In genomic region chr15:85504739-85505676, GRCh38 we compare ENCODE assay signal across 8 cellular contexts.
DNase-seq lines count a peak whose midpoint lies in the region; ATAC-seq and TF ChIP-seq lines count a peak whose summit lies in the region.

No MANE protein-coding gene starts in this region.

- peak; percentile 75 for DNase-seq in ELR (ENCODE audit: low read depth)
- DNase-seq in Karpas-422, result peak; percentile 87
- DNase-seq in SW 1271 (lab: John Stamatoyannopoulos, UW), result peak; percentile 38 to 73
- DNase-seq in chondrocyte (ENCODE audit: low spot score), result no peak
- no peak for DNase-seq in lower lobe of right lung
- peak; percentile 53 for DNase-seq in stimulated activated naive CD8-positive, alpha-beta T cell treated with anti-CD3 and anti-CD28 coated beads, Interleukin-15, Interleukin-2, amounts not matched to agents 100 U/mL and 50 U/mL, for 24 hours

- TF ChIP-seq CTCF in chondrocyte (IDR thresholded peaks at IDR 0.05), result peak; percentile 91
- peak; percentile 61 for TF ChIP-seq CTCF in lower lobe of right lung (IDR thresholded peaks at IDR 0.05)

- H3K4me1 ChIP-seq in Karpas-422 (ENCODE audit: low read length), result peaks cover 57% of the 10 kb centered on the region
- H3K4me1 ChIP-seq in lower lobe of right lung, result peaks cover 16% of the 10 kb centered on the region

- ATAC-seq in lower lobe of right lung, result peak; percentile 69 to 85
- no peak for ATAC-seq in stimulated activated naive CD8-positive, alpha-beta T cell treated with anti-CD3 and anti-CD28 coated beads, Interleukin-15, Interleukin-2, amounts not matched to agents 100 U/mL and 50 U/mL, for 24 hours
- ATAC-seq in GM21390 (IDR thresholded peaks at IDR 0.05; ENCODE audit: unreplicated experiment), result no peak
- ATAC-seq in HG02610 (IDR thresholded peaks at IDR 0.05; ENCODE audit: unreplicated experiment), result no peak

- H3K9ac ChIP-seq in Karpas-422 (ENCODE audit: low read length), result no peak overlapping the region

- H3K4me3 Mint-ChIP-seq in chondrocyte (ENCODE audit: unreplicated experiment), result no peak overlapping the region

- no peaks in the 10 kb centered on the region for H3K9me2 ChIP-seq in Karpas-422 (replicated peaks; ENCODE audit: insufficient read depth, low read length)

- H3K27ac Mint-ChIP-seq in chondrocyte (ENCODE audit: unreplicated experiment), result peak overlapping the region; percentile 72

- no peaks in the 10 kb centered on the region for H4K20me1 ChIP-seq in Karpas-422 (ENCODE audit: insufficient read depth, low read depth, low read length)

- H3K9me3 Mint-ChIP-seq in chondrocyte (ENCODE audit: low read depth), result no peaks in the 10 kb centered on the region

- H3K27me3 Mint-ChIP-seq in chondrocyte (ENCODE audit: low read depth), result no peaks in the 10 kb centered on the region

- H3K79me2 ChIP-seq in Karpas-422 (ENCODE audit: low read length), result peaks cover 98% of the 10 kb centered on the region

- H3K9me3 ChIP-seq in Karpas-422 (ENCODE audit: low read length) (no peaks in the 10 kb centered on the region), lower lobe of right lung (no peaks in the 10 kb centered on the region)

- H3K27ac ChIP-seq in Karpas-422 (ENCODE audit: low read length), result peak overlapping the region; percentile 66
- H3K27ac ChIP-seq in lower lobe of right lung, result peak overlapping the region; percentile 37

- intact Hi-C loops in lower lobe of right lung (cut with DNase I), result no loop called here

- no peak overlapping the region for H2AFZ ChIP-seq in Karpas-422 (ENCODE audit: low read length)

- H3K4me1 Mint-ChIP-seq in chondrocyte (ENCODE audit: low read depth), result peaks cover 23% of the 10 kb centered on the region

- H3K36me3 ChIP-seq in Karpas-422 (ENCODE audit: insufficient read depth, low read length), result no peaks in the 10 kb centered on the region
- H3K36me3 ChIP-seq in lower lobe of right lung, result no peaks in the 10 kb centered on the region

- no peak overlapping the region for H3K4me3 ChIP-seq in Karpas-422 (ENCODE audit: low read length)
- H3K4me3 ChIP-seq in lower lobe of right lung, result no peak overlapping the region

- H3K4me2 ChIP-seq in Karpas-422 (ENCODE audit: low read depth, low read length, poor library complexity, severe bottlenecking), result peak overlapping the region; percentile 7

- H3K36me3 Mint-ChIP-seq in chondrocyte (ENCODE audit: low read depth), result no peaks in the 10 kb centered on the region

- H3K27me3 ChIP-seq in Karpas-422 (ENCODE audit: low read length), result no peaks in the 10 kb centered on the region
- H3K27me3 ChIP-seq in lower lobe of right lung (ENCODE audit: low read depth), result no peaks in the 10 kb centered on the region

Comparison
In these comparisons a context has a peak if more than half of its experiments do, and no peak if none do; other contexts are left out.
1. DNase-seq: peak in ELR (single experiment), Karpas-422 (single experiment), SW 1271 (2 of 2) and stimulated activated naive CD8-positive, alpha-beta T cell treated with anti-CD3 and anti-CD28 coated beads, Interleukin-15, Interleukin-2, amounts not matched to agents 100 U/mL and 50 U/mL, for 24 hours (single experiment); none in chondrocyte (single experiment) and lower lobe of right lung (single experiment).
2. ATAC-seq: peak in lower lobe of right lung (2 of 2); none in stimulated activated naive CD8-positive, alpha-beta T cell treated with anti-CD3 and anti-CD28 coated beads, Interleukin-15, Interleukin-2, amounts not matched to agents 100 U/mL and 50 U/mL, for 24 hours (single experiment), GM21390 (single experiment) and HG02610 (single experiment).